ENCODE assay signal across 25 cellular contexts in the genomic region with DNA sequence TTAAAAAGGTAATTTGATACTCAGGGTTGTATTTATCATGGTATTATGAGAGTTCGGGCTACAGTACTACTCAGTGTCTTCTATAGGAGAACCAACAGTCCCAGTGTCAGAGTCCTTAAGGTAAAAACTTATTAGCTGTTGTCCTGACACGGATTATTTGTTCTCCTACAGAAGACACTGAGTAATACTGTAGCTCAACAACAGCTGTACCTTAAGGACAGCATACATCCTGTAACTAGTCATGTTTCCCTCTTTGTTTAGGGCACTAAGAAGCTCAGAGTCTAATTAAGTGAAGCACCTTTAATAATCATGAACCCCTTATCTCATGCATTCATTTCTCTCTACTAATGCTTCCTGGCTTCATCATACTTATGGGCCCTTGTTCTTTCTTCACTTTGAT.
"Had no signal": no experiment of that assay in that cellular context is flagged by ENCODE, and none has a peak within 500 bp of the region (broad histone marks: within the 10 kb centered on the region; RNA-seq: fewer than 3 reads in every experiment).

No MANE protein-coding gene starts in this region.

- H3K4me2 ChIP-seq: PC-9 had no signal

- H3K4me1 ChIP-seq: ascending aorta, body of pancreas had no signal

- H2AFZ ChIP-seq: PC-9 had no signal

- H3K36me3 ChIP-seq: ascending aorta had no signal

- DNase-seq: activated B cell treated with CpG ODN at 0.5 μM for 24 hours; activated CD4-positive, alpha-beta T cell treated with anti-CD3 and anti-CD28 coated beads for 1 hour; activated CD4-positive, alpha-beta T cell treated with anti-CD3 and anti-CD28 coated beads, Interleukin-2, amount 10 ng/mL, durations not matched to agents 24 days and 14 days; activated CD4-positive, alpha-beta T cell treated with anti-CD3 and anti-CD28 coated beads, Interleukin-2, amount 50 U/mL, for 48 hours; activated effector memory CD4-positive, alpha-beta T cell treated with anti-CD3 and anti-CD28 coated beads, Interleukin-2, amount 50 U/mL, for 16 hours; activated naive CD4-positive, alpha-beta T cell treated with Interleukin-2 at 50 U/mL for 16 hours; activated naive CD8-positive, alpha-beta T cell treated with anti-CD3 and anti-CD28 coated beads, Interleukin-2, amount 50 U/mL, for 24 hours; activated T-cell treated with anti-CD3 and anti-CD28 coated beads, Interleukin-2, amount 50 U/mL, for 4 hours; amniotic stem cell; body of pancreas; MM.1S; NCI-H1105 treated with DMSO at 0.1 percent for 48 hours; NCI-H1930; NCI-H2107; NCI-H524 treated with DMSO at 0.1 percent for 48 hours; NCI-H774; NK-92 treated with Interleukin-12 subunit alpha and Interleukin-12 subunit beta, amount 100 ng/mL, for 24 hours; PC-9; SIG-M5; T-cell; T-helper 2 cell; T1000 had no signal

- H3K27ac ChIP-seq: ascending aorta, body of pancreas, PC-9 had no signal

- H3K9me3 ChIP-seq: ascending aorta, body of pancreas had no signal

- FAIRE-seq: TTC549 had no signal

- H3K4me3 ChIP-seq: ascending aorta, body of pancreas, PC-9 had no signal

- H3K27me3 ChIP-seq: ascending aorta, body of pancreas had no signal

- ATAC-seq: activated naive CD4-positive, alpha-beta T cell treated with anti-CD3 and anti-CD28 coated beads, Interleukin-2, amount 50 U/mL, for 72 hours; activated naive CD8-positive, alpha-beta T cell treated with anti-CD3 and anti-CD28 coated beads, Interleukin-2, amount 50 U/mL, for 24 hours; activated T-cell treated with anti-CD3 and anti-CD28 coated beads, Interleukin-2, amount 50 U/mL, for 4 hours; body of pancreas; T-cell had no signal
